ENCODE assay signal across 8 cellular contexts in genomic region chr13:110347535-110348308, GRCh38. TPM values are rescaled to one million over a fixed set of nuclear protein-coding genes. Genes with fewer than 3 reads are reported as not detected.
DNase-seq lines count a peak whose midpoint lies in the region; ATAC-seq and TF ChIP-seq lines count a peak whose summit lies in the region.

No MANE protein-coding gene starts in this region.

- peak overlapping the region; percentile 15 to 42 for H2BK12ac ChIP-seq in mesenchymal stem cell (ENCODE audit: low read length in 2 of 2)

- no peaks in the 10 kb centered on the region for H3K9me3 ChIP-seq in mesenchymal stem cell (ENCODE audit: control insufficient read depth, low read length)
- H3K9me3 ChIP-seq in upper lobe of right lung: no peaks in the 10 kb centered on the region
- no peaks in the 10 kb centered on the region for H3K9me3 ChIP-seq in MM.1S (replicated peaks; ENCODE audit: insufficient read depth, low read length)

- TF ChIP-seq CTCF in upper lobe of right lung (IDR thresholded peaks at IDR 0.05): no peak
- no peak for TF ChIP-seq CTCF in MM.1S (IDR thresholded peaks at IDR 0.05; ENCODE audit: low read length)

- no peak overlapping the region for H3K23ac ChIP-seq in mesenchymal stem cell (ENCODE audit: low read length in 2 of 2)

- no peaks in the 10 kb centered on the region for H3F3A ChIP-seq in MM.1S (ENCODE audit: insufficient read depth, low read length)

- peak overlapping the region; percentile 68 for H4K8ac ChIP-seq in mesenchymal stem cell (ENCODE audit: low read length)

- H2AK5ac ChIP-seq in mesenchymal stem cell (ENCODE audit: low read length, severe bottlenecking): peak overlapping the region; percentile 73

- H3K36me3 ChIP-seq in mesenchymal stem cell (ENCODE audit: control insufficient read depth in 1 of 2, insufficient read depth in 2 of 2, low read depth in 1 of 2, low read length in 2 of 2): peaks cover 0 to 33% of the 10 kb centered on the region in 2 experiments
- H3K36me3 ChIP-seq in upper lobe of right lung: no peaks in the 10 kb centered on the region
- H3K36me3 ChIP-seq in MM.1S (replicated peaks; ENCODE audit: insufficient read depth, low read length): no peaks in the 10 kb centered on the region

- H2BK5ac ChIP-seq in mesenchymal stem cell (ENCODE audit: low read depth, low read length, poor library complexity, severe bottlenecking): no peak overlapping the region

- H3K14ac ChIP-seq in mesenchymal stem cell (ENCODE audit: low read length in 2 of 2): peak overlapping the region in 1 of 2 experiments; percentile 0

- no peaks in the 10 kb centered on the region for H3K9me2 ChIP-seq in MM.1S (replicated peaks; ENCODE audit: insufficient read depth, low read length)

- peaks cover 16% of the 10 kb centered on the region for H3K79me1 ChIP-seq in mesenchymal stem cell (replicated peaks; ENCODE audit: low read length, poor library complexity, severe bottlenecking)

- no peak overlapping the region for H4K91ac ChIP-seq in mesenchymal stem cell (ENCODE audit: low read length)

- peak overlapping the region; percentile 12 for H2BK15ac ChIP-seq in mesenchymal stem cell (ENCODE audit: low read depth, poor library complexity, severe bottlenecking)

- no peak overlapping the region for H2AFZ ChIP-seq in mesenchymal stem cell (ENCODE audit: low read depth, low read length)
- no peak overlapping the region for H2AFZ ChIP-seq in MM.1S (ENCODE audit: low read length)

- peak overlapping the region; percentile 35 for H2BK120ac ChIP-seq in mesenchymal stem cell (ENCODE audit: low read depth, low read length)

- no peaks in the 10 kb centered on the region for H3K79me2 ChIP-seq in MM.1S (ENCODE audit: low read length)

- ATAC-seq in upper lobe of right lung (peak; percentile 43), HG02678 (IDR thresholded peaks at IDR 0.05; ENCODE audit: unreplicated experiment) (no peak)

- H3K4me1 ChIP-seq in mesenchymal stem cell (ENCODE audit: control insufficient read depth, insufficient read depth, low read depth, low read length): peaks cover 36% of the 10 kb centered on the region
- H3K4me1 ChIP-seq in upper lobe of right lung: peaks cover 12% of the 10 kb centered on the region
- H3K4me1 ChIP-seq in MM.1S (ENCODE audit: low read length): no peaks in the 10 kb centered on the region

- H3K4me2 ChIP-seq in mesenchymal stem cell (ENCODE audit: low read length, poor library complexity, severe bottlenecking): no peak overlapping the region
- H3K4me2 ChIP-seq in MM.1S (ENCODE audit: low read depth, low read length): no peak overlapping the region

- H3K4me3 ChIP-seq in mesenchymal stem cell (ENCODE audit: insufficient read depth in 1 of 2, low read depth in 1 of 2, low read length in 2 of 2) (peak overlapping the region in 1 of 2 experiments; percentile 5), upper lobe of right lung (no peak overlapping the region), MM.1S (ENCODE audit: low read length) (no peak overlapping the region)

- H3K9ac ChIP-seq in mesenchymal stem cell (ENCODE audit: low read length): peak overlapping the region; percentile 12
- no peak overlapping the region for H3K9ac ChIP-seq in MM.1S (ENCODE audit: low read length)

- peak overlapping the region; percentile 70 to 78 for H3K18ac ChIP-seq in mesenchymal stem cell (ENCODE audit: low read depth in 1 of 2, low read length in 2 of 2)

- intact Hi-C loops in upper lobe of right lung (cut with DNase I): no loop called here

- peak overlapping the region; percentile 5 to 47 for H3K4ac ChIP-seq in mesenchymal stem cell (ENCODE audit: low read depth in 1 of 2, low read length in 2 of 2)

- H4K20me1 ChIP-seq in MM.1S (ENCODE audit: insufficient read depth, low read length): no peaks in the 10 kb centered on the region

- DNase-seq in M059J (ENCODE audit: low read depth) (peak; percentile 93), epithelial cell of prostate (ENCODE audit: low read depth, low spot score) (peak; percentile 99), mesenchymal stem cell (peak; percentile 93), upper lobe of right lung (no peak), MM.1S (no peak), UCSD-AML1 (lab: John Stamatoyannopoulos, UW; ENCODE audit: unreplicated experiment) (no peak)
- no peak for DNase-seq in activated CD8-positive, alpha-beta memory T cell treated with anti-CD3 and anti-CD28 coated beads for 24 hours

- H3K27me3 ChIP-seq in mesenchymal stem cell (ENCODE audit: control insufficient read depth in 1 of 2, insufficient read depth in 1 of 2, low read length in 2 of 2) (no peaks in the 10 kb centered on the region), upper lobe of right lung (no peaks in the 10 kb centered on the region), MM.1S (replicated peaks; ENCODE audit: insufficient read depth, low read length) (no peaks in the 10 kb centered on the region)

- WGBS in mesenchymal stem cell: 26% methylated on average over 18 of the region's 18 CpGs

- H3K27ac ChIP-seq in epithelial cell of prostate (peak overlapping the region; percentile 86), mesenchymal stem cell (ENCODE audit: low read length, poor library complexity, severe bottlenecking) (peak overlapping the region; percentile 76), upper lobe of right lung (peak overlapping the region; percentile 63), MM.1S (ENCODE audit: low read length) (no peak overlapping the region)

RNA-seq across cellular contexts. Expression of gene COL4A2, which starts 40.6 kb away (rescaled TPM):
- total RNA-seq in M059J (2014; rRNA removed; shearing (Covaris generic)): 110 and 205 TPM in 2 replicates
- polyA plus RNA-seq in mesenchymal stem cell (2013, experiment 1 of 2): 2,099 TPM
- 2,053 TPM for polyA plus RNA-seq in mesenchymal stem cell (2013, experiment 2 of 2)
- 273 TPM for total RNA-seq in upper lobe of right lung

RNA-seq across cellular contexts. Expression of gene COL4A1, which starts 40.8 kb away (rescaled TPM):
- total RNA-seq in M059J (2014; rRNA removed; shearing (Covaris generic)): 59.5 and 99.9 TPM in 2 replicates
- polyA plus RNA-seq in mesenchymal stem cell (2013, experiment 1 of 2): 2,271 TPM
- polyA plus RNA-seq in mesenchymal stem cell (2013, experiment 2 of 2): 2,270 TPM
- 242 TPM for total RNA-seq in upper lobe of right lung

Comparison
In these comparisons a context has a peak if more than half of its experiments do, and no peak if none do; other contexts are left out.
1. DNase-seq: peak in M059J (single experiment), epithelial cell of prostate (single experiment) and mesenchymal stem cell (single experiment); none in upper lobe of right lung (single experiment), MM.1S (single experiment), UCSD-AML1 (single experiment) and activated CD8-positive, alpha-beta memory T cell treated with anti-CD3 and anti-CD28 coated beads for 24 hours (single experiment).